ENCODE assay signal across 8 cellular contexts in genomic region chr2:63589148-63589972, GRCh38. TPM values are rescaled to one million over a fixed set of nuclear protein-coding genes. Genes with fewer than 3 reads are reported as not detected.
A peak's percentile ranks its signal among the peaks of the same experiment; 100 is the strongest.
DNase-seq lines count a peak whose midpoint lies in the region; TF ChIP-seq lines count a peak whose summit lies in the region.

No MANE protein-coding gene starts in this region.

- H3K56ac ChIP-seq in mesendoderm (ENCODE audit: low read length), result peak overlapping the region; percentile 94

- H3K9me3 ChIP-seq in HEK293 (ENCODE audit: control insufficient read depth, insufficient read depth, low read depth, low read length) (no peaks in the 10 kb centered on the region), colonic mucosa (no peaks in the 10 kb centered on the region), uterus (no peaks in the 10 kb centered on the region)

- H3K4me3 ChIP-seq in HEK293 (ENCODE audit: low read depth, low read length), result peak overlapping the region; percentile 100
- H3K4me3 ChIP-seq in colonic mucosa, result peak overlapping the region; percentile 88
- peak overlapping the region; percentile 92 for H3K4me3 ChIP-seq in mesendoderm (ENCODE audit: low read length)
- peak overlapping the region; percentile 80 to 82 for H3K4me3 ChIP-seq in uterus

- H3K23ac ChIP-seq in mesendoderm (ENCODE audit: low read length), result peak overlapping the region; percentile 15

- no peak overlapping the region for H4K5ac ChIP-seq in mesendoderm (ENCODE audit: low read length)

- intact Hi-C loops in colonic mucosa (cut with DNase I), result no loop called here
- intact Hi-C loops in uterus (cut with DNase I; ENCODE audit: low total_unique reads), result no loop called here

- H2BK5ac ChIP-seq in mesendoderm (ENCODE audit: low read length), result peak overlapping the region; percentile 47

- H3K9ac ChIP-seq in colonic mucosa (ENCODE audit: low read depth in 2 of 2, low read length in 2 of 2) (peak overlapping the region; percentile 73 to 91), mesendoderm (ENCODE audit: low read length) (peak overlapping the region; percentile 93)

- H3K4me1 ChIP-seq in HEK293 (ENCODE audit: control insufficient read depth, insufficient read depth, low read length) (peaks cover 19% of the 10 kb centered on the region), colonic mucosa (no peaks in the 10 kb centered on the region), mesendoderm (ENCODE audit: control insufficient read depth, low read depth, low read length) (peaks cover 5% of the 10 kb centered on the region), uterus (no peaks in the 10 kb centered on the region)

- no peak overlapping the region for H2AK5ac ChIP-seq in mesendoderm (ENCODE audit: low read length)

- peaks cover 16% of the 10 kb centered on the region for H3K79me1 ChIP-seq in mesendoderm (ENCODE audit: low read length)

- peak overlapping the region; percentile 73 for H3K4me2 ChIP-seq in mesendoderm (ENCODE audit: low read length)

- peak overlapping the region; percentile 12 for H3K18ac ChIP-seq in mesendoderm (ENCODE audit: low read length)

- H2BK15ac ChIP-seq in mesendoderm (replicated peaks; ENCODE audit: low read depth), result no peak overlapping the region

- H3K27ac ChIP-seq in HEK293 (ENCODE audit: extremely low read depth, low read depth, low read length) (peak overlapping the region; percentile 49), colonic mucosa (peak overlapping the region; percentile 79), mesendoderm (ENCODE audit: low read depth, low read length) (peak overlapping the region; percentile 52), uterus (peak overlapping the region; percentile 84 to 86)

- TF ChIP-seq CTCF in HEK293 (tag by site-specific recombination; IDR thresholded peaks at IDR 0.05) (no peak), colonic mucosa (IDR thresholded peaks at IDR 0.05) (no peak), uterus (IDR thresholded peaks at IDR 0.05) (no peak)

- TF ChIP-seq POLR2A in uterus (IDR thresholded peaks at IDR 0.05), result no peak

- H2BK120ac ChIP-seq in mesendoderm (ENCODE audit: low read depth, low read length), result no peak overlapping the region

- CTCF ChIA-PET in HEK293 (lab: Yijun Ruan, JAX), result interaction anchor here (0.5 kb wide), 1 partner anchor 18 kb away, joined by 4 read pairs; no protein-coding TSS in a partner anchor

- H4K8ac ChIP-seq in mesendoderm (ENCODE audit: low read depth, low read length), result no peak overlapping the region

- DNase-seq in NCI-H1092 treated with DMSO at 0.1 percent for 48 hours (lab: John Stamatoyannopoulos, UW) (peak; percentile 38), NCI-H1092 (lab: John Stamatoyannopoulos, UW) (no peak), NCI-H748 treated with DMSO at 0.1 percent for 48 hours (lab: John Stamatoyannopoulos, UW) (peak; percentile 3), colonic mucosa (no peak), mesendoderm (peak; percentile 73), uterus (no peak)
- DNase-seq in activated CD4-positive, CD25-positive, alpha-beta regulatory T cell (lab: John Stamatoyannopoulos, UW), result no peak

- H3K4ac ChIP-seq in mesendoderm (ENCODE audit: low read depth, low read length), result peak overlapping the region; percentile 25

- H3K27me3 ChIP-seq in colonic mucosa, result no peaks in the 10 kb centered on the region
- no peaks in the 10 kb centered on the region for H3K27me3 ChIP-seq in mesendoderm (ENCODE audit: insufficient read depth, low read length, poor library complexity)
- no peaks in the 10 kb centered on the region for H3K27me3 ChIP-seq in uterus

- H3K36me3 ChIP-seq in HEK293 (ENCODE audit: control insufficient read depth in 2 of 2, insufficient read depth in 1 of 2, low read length in 2 of 2) (peaks cover 18 to 28% of the 10 kb centered on the region in 2 experiments), colonic mucosa (no peaks in the 10 kb centered on the region), mesendoderm (ENCODE audit: control insufficient read depth, insufficient read depth, low read length) (peaks cover 1% of the 10 kb centered on the region), uterus (no peaks in the 10 kb centered on the region)

- POLR2A ChIA-PET in HEK293 (lab: Yijun Ruan, JAX), result interaction anchor here (0.8 to 2.4 kb wide), 8 partner anchors 10 to 272 kb away, joined by 3 to 21 read pairs (median 6); partner anchors contain the start of gene UGP2

- H3K79me2 ChIP-seq in mesendoderm (ENCODE audit: control insufficient read depth, insufficient read depth, low read length), result peaks cover 31% of the 10 kb centered on the region

- WGBS in mesendoderm (ENCODE audit: extremely low coverage, insufficient coverage, low lambda C conversion rate), result no CpG with 5 or more reads among the region's 26 CpGs

TF ChIP-seq in HEK293, 187 proteins besides CTCF, POLR2A, EP300 and RAD21 (continues in another document):
- TF ChIP-seq ZBTB48 (tag by site-specific recombination; IDR thresholded peaks at IDR 0.05) (no peak), ZNF214 (tag by site-specific recombination; IDR thresholded peaks at IDR 0.05; ENCODE audit: borderline replicate concordance) (no peak), ZBTB17 (tag by site-specific recombination; IDR thresholded peaks at IDR 0.05) (peak; percentile 70), SCRT1 (tag by site-specific recombination; IDR thresholded peaks at IDR 0.05; ENCODE audit: borderline replicate concordance) (no peak), ZNF561 (tag by site-specific recombination; IDR thresholded peaks at IDR 0.05; ENCODE audit: borderline replicate concordance) (no peak), MZF1 (tag by site-specific recombination; IDR thresholded peaks at IDR 0.05; ENCODE audit: borderline replicate concordance) (peak; percentile 71; the same call in 1 of the 2 replicates), ZNF76 (tag by site-specific recombination; IDR thresholded peaks at IDR 0.05; ENCODE audit: borderline replicate concordance, low read depth) (no peak), ZBTB20 (tag by site-specific recombination; IDR thresholded peaks at IDR 0.05) (peak; percentile 54; the same call in 1 of the 2 replicates), ZFP69B (tag by site-specific recombination; IDR thresholded peaks at IDR 0.05) (no peak)
- TF ChIP-seq, protein P1, sequence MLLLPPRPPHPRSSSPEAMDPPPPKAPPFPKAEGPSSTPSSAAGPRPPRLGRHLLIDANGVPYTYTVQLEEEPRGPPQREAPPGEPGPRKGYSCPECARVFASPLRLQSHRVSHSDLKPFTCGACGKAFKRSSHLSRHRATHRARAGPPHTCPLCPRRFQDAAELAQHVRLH (tag by site-specific recombination; IDR thresholded peaks at IDR 0.05), result no peak
- TF ChIP-seq, protein P2, sequence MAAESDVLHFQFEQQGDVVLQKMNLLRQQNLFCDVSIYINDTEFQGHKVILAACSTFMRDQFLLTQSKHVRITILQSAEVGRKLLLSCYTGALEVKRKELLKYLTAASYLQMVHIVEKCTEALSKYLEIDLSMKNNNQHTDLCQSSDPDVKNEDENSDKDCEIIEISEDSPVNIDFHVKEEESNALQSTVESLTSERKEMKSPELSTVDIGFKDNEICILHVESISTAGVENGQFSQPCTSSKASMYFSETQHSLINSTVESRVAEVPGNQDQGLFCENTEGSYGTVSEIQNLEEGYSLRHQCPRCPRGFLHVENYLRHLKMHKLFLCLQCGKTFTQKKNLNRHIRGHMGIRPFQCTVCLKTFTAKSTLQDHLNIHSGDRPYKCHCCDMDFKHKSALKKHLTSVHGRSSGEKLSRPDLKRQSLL (tag by site-specific recombination; IDR thresholded peaks at IDR 0.05), result 0 out of 2 replicates have a peak, but pooled peaks have one; percentile 17
- TF ChIP-seq, protein P3, sequence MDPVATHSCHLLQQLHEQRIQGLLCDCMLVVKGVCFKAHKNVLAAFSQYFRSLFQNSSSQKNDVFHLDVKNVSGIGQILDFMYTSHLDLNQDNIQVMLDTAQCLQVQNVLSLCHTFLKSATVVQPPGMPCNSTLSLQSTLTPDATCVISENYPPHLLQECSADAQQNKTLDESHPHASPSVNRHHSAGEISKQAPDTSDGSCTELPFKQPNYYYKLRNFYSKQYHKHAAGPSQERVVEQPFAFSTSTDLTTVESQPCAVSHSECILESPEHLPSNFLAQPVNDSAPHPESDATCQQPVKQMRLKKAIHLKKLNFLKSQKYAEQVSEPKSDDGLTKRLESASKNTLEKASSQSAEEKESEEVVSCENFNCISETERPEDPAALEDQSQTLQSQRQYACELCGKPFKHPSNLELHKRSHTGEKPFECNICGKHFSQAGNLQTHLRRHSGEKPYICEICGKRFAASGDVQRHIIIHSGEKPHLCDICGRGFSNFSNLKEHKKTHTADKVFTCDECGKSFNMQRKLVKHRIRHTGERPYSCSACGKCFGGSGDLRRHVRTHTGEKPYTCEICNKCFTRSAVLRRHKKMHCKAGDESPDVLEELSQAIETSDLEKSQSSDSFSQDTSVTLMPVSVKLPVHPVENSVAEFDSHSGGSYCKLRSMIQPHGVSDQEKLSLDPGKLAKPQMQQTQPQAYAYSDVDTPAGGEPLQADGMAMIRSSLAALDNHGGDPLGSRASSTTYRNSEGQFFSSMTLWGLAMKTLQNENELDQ (tag by site-specific recombination; IDR thresholded peaks at IDR 0.05; ENCODE audit: low read depth), result no peak
- TF ChIP-seq, protein P4, sequence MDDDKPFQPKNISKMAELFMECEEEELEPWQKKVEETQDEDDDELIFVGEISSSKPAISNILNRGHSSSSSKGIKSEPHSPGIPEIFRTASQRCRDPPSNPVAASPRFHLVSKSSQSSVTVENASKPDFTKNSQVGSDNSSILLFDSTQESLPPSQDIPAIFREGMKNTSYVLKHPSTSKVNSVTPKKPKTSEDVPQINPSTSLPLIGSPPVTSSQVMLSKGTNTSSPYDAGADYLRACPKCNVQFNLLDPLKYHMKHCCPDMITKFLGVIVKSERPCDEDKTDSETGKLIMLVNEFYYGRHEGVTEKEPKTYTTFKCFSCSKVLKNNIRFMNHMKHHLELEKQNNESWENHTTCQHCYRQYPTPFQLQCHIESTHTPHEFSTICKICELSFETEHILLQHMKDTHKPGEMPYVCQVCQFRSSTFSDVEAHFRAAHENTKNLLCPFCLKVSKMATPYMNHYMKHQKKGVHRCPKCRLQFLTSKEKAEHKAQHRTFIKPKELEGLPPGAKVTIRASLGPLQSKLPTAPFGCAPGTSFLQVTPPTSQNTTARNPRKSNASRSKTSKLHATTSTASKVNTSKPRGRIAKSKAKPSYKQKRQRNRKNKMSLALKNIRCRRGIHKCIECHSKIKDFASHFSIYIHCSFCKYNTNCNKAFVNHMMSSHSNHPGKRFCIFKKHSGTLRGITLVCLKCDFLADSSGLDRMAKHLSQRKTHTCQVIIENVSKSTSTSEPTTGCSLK (tag by site-specific recombination; IDR thresholded peaks at IDR 0.05), result no peak

RNA-seq across cellular contexts. Expression of gene MDH1, which starts 0.6 kb away (rescaled TPM):
- total RNA-seq in colonic mucosa, result 100 to 1,000 TPM; 187 to 229 TPM
- 202 TPM for polyA plus RNA-seq in mesendoderm (2013, experiment 1 of 2)
- polyA plus RNA-seq in mesendoderm (2013, experiment 2 of 2), result 203 TPM
- 100 to 1,000 TPM in 2 of 4 donors, 10 to 100 TPM in 2; 80.1 to 132 (median 101) TPM for total RNA-seq in uterus

RNA-seq across cellular contexts. Expression of gene WDPCP, which starts 1.1 kb away (rescaled TPM):
- total RNA-seq in colonic mucosa (1 to 10 TPM; 3.4 to 4.5 TPM), uterus (10 to 100 TPM in 3 of 4 donors, 1 to 10 TPM in 1; 8.8 to 39.8 (median 29.7) TPM)
- polyA plus RNA-seq in mesendoderm (2013, experiment 1 of 2), result 9.4 TPM
- 9.5 TPM for polyA plus RNA-seq in mesendoderm (2013, experiment 2 of 2)

Comparison
In these comparisons a context has a peak if more than half of its experiments do, and no peak if none do; other contexts are left out.
1. DNase-seq: peak in NCI-H1092 treated with DMSO at 0.1 percent for 48 hours (single experiment), NCI-H748 treated with DMSO at 0.1 percent for 48 hours (single experiment) and mesendoderm (single experiment); none in NCI-H1092 (single experiment), colonic mucosa (single experiment), uterus (0 of 2) and activated CD4-positive, CD25-positive, alpha-beta regulatory T cell (0 of 4).
2. Peak in every context shown above with its lines, with median percentiles within 50 percentile points of each other: H3K27ac ChIP-seq and H3K4me3 ChIP-seq.